ENCODE assay signal across 8 cellular contexts in the genomic region with DNA sequence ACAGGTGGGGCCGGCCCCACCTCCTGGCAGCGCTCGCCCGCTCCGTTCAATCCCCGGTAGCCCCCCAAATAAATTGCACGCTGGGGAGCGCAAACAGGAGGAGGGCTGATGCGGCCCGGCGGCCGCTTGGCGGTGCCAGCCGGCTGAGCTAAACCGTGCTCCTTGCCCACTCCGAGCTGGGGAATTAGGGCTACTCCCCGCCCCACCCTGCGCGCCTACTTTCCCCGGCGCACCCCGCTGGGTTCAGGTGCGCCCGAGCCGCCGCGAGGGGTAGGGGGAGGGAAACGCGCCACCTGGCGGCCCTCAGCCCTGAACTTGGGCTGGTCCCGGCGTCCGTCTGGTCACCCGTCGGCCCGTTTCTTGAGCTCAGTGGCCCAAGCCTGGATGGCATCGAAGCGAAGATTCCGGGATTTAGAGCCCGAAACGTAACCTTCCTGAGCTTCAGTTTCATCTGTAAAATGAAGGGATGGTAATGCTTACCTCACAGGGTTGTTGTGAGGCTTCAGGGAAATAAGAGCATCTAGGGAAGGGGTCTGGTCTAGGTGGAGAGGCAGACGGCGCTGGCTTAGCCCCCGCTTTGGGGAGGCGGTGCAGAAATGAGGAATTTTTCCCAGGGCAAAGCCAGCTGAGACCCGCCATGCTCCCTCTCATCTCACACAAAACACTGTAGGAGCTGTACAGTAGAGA. TPM values are rescaled to one million over a fixed set of nuclear protein-coding genes. Genes with fewer than 3 reads are reported as not detected.
DNase-seq lines count a peak whose midpoint lies in the region; ATAC-seq, FAIRE-seq and TF ChIP-seq lines count a peak whose summit lies in the region.

No MANE protein-coding gene starts in this region.

- no peak overlapping the region for H3K27ac Mint-ChIP-seq in activated CD8-positive, alpha-beta T cell treated with anti-CD3 and anti-CD28 coated beads for 36 hours
- H3K27ac Mint-ChIP-seq in mesothelial cell of epicardium = peak overlapping the region; percentile 64

- peaks cover 0 to 10% of the 10 kb centered on the region in 2 experiments; a peak in 1 of 4 replicates for H3K79me2 ChIP-seq in H1 (ENCODE audit: control insufficient read depth in 1 of 2, insufficient read depth in 2 of 2, low read length in 2 of 2)

- peak overlapping the region; percentile 70 for H3K4me3 Mint-ChIP-seq in activated CD8-positive, alpha-beta T cell treated with anti-CD3 and anti-CD28 coated beads for 36 hours
- H3K4me3 Mint-ChIP-seq in mesothelial cell of epicardium = peak overlapping the region; percentile 73

- H3K79me1 ChIP-seq in H1 (ENCODE audit: low read depth, low read length) = no peaks in the 10 kb centered on the region

- H3K36me3 Mint-ChIP-seq in activated CD8-positive, alpha-beta T cell treated with anti-CD3 and anti-CD28 coated beads for 36 hours (ENCODE audit: low read depth) = no peaks in the 10 kb centered on the region
- H3K36me3 Mint-ChIP-seq in mesothelial cell of epicardium = no peaks in the 10 kb centered on the region

- H3K4me1 Mint-ChIP-seq in activated CD8-positive, alpha-beta T cell treated with anti-CD3 and anti-CD28 coated beads for 36 hours (ENCODE audit: low read depth) = no peaks in the 10 kb centered on the region
- peaks cover 31% of the 10 kb centered on the region for H3K4me1 Mint-ChIP-seq in mesothelial cell of epicardium

- H3K9me3 Mint-ChIP-seq in activated CD8-positive, alpha-beta T cell treated with anti-CD3 and anti-CD28 coated beads for 36 hours = no peaks in the 10 kb centered on the region
- H3K9me3 Mint-ChIP-seq in mesothelial cell of epicardium = no peaks in the 10 kb centered on the region

- no peak overlapping the region for H2AK5ac ChIP-seq in H1 (ENCODE audit: low read depth, low read length)

- peaks cover 57% of the 10 kb centered on the region for H3K27me3 Mint-ChIP-seq in activated CD8-positive, alpha-beta T cell treated with anti-CD3 and anti-CD28 coated beads for 36 hours
- H3K27me3 Mint-ChIP-seq in mesothelial cell of epicardium (ENCODE audit: low read depth) = peaks cover 23% of the 10 kb centered on the region

- H3K18ac ChIP-seq in H1 (ENCODE audit: extremely low read depth, low read length) = peak overlapping the region; percentile 88

- peak; percentile 57 to 77 for TF ChIP-seq RAD21 in H1 (IDR thresholded peaks at IDR 0.05 in 1 of 2, conservative IDR thresholded peaks at IDR 0.05 in 1 of 2; ENCODE audit: low read depth in 2 of 2, low read length in 2 of 2)

- peak; percentile 75 for TF ChIP-seq CTCF in activated CD8-positive, alpha-beta T cell treated with anti-CD3 and anti-CD28 coated beads for 36 hours (IDR thresholded peaks at IDR 0.05)
- peak; percentile 76 to 86 (median 76) for TF ChIP-seq CTCF in H1 (IDR thresholded peaks at IDR 0.05; ENCODE audit: control extremely low read depth in 1 of 3, insufficient read depth in 1 of 3, low read depth in 1 of 3, low read length in 3 of 3)
- TF ChIP-seq CTCF in mesothelial cell of epicardium (IDR thresholded peaks at IDR 0.05; ENCODE audit: unreplicated experiment) = peak; percentile 64

- peak overlapping the region; percentile 4; the same call in 1 of the 2 replicates for H4K8ac ChIP-seq in H1 (ENCODE audit: extremely low read depth, insufficient read depth, low read length)

- no peak overlapping the region for H4K91ac ChIP-seq in H1 (replicated peaks; ENCODE audit: insufficient read length, low read length)

- no peak overlapping the region for H3K27ac ChIP-seq in H1 (ENCODE audit: low read depth, low read length)

- H3K14ac ChIP-seq in H1 (ENCODE audit: insufficient read length) = no peak overlapping the region

- H3K36me3 ChIP-seq in H1 (ENCODE audit: control insufficient read depth in 2 of 4, insufficient read depth in 4 of 4, low read length in 3 of 4) = no peaks in the 10 kb centered on the region; a peak in 1 of 8 replicates

- peak; percentile 45 for FAIRE-seq in H1 (lab: Jason Lieb, UNC)

- peak overlapping the region; percentile 60; the same call in 1 of the 2 replicates for H2BK12ac ChIP-seq in H1 (ENCODE audit: low read depth, low read length)

- no peak overlapping the region for H3K4ac ChIP-seq in H1 (replicated peaks; ENCODE audit: insufficient read length, low read depth, low read length)

- H3K23ac ChIP-seq in H1 (ENCODE audit: insufficient read length) = no peak overlapping the region

- TF ChIP-seq EP300 in H1 (IDR thresholded peaks at IDR 0.05; ENCODE audit: borderline replicate concordance in 1 of 2, low read depth in 2 of 2, low read length in 2 of 2) = 0 out of 3 replicates have a peak, but pooled peaks of 1 of the 2 experiments have one; percentile 63

- H2BK20ac ChIP-seq in H1 (ENCODE audit: low read length) = no peak overlapping the region

- H3K4me3 ChIP-seq in H1 (ENCODE audit: extremely low read depth in 1 of 4, insufficient read depth in 2 of 4, low read depth in 3 of 4, low read length in 4 of 4) = peak overlapping the region; percentile 81 to 89 (median 84)

- no peak overlapping the region for H3K56ac ChIP-seq in H1 (replicated peaks; ENCODE audit: insufficient read length, low read depth, low read length)

- peak overlapping the region; percentile 38 for H4K5ac ChIP-seq in H1 (ENCODE audit: insufficient read length, low read depth, low read length)

- peak overlapping the region; percentile 95 for H2AFZ ChIP-seq in H1 (ENCODE audit: low read length)

- H2BK15ac ChIP-seq in H1 (ENCODE audit: low read length) = peak overlapping the region; percentile 97; the same call in 1 of the 2 replicates

- intact Hi-C loops in activated CD8-positive, alpha-beta T cell treated with anti-CD3 and anti-CD28 coated beads for 36 hours (cut with micrococcal nuclease) = loop anchor here (5.0 kb wide), 1 partner anchor 85 kb away; no protein-coding TSS in a partner anchor

- no peak for TF ChIP-seq POLR2A in H1 (IDR thresholded peaks at IDR 0.05; ENCODE audit: control extremely low read depth in 1 of 2, low read depth in 2 of 2, low read length in 2 of 2)

- H2BK5ac ChIP-seq in H1 (ENCODE audit: low read depth, low read length) = peak overlapping the region; percentile 52; the same call in 1 of the 2 replicates

- DNase-seq in NCI-H510A (lab: John Stamatoyannopoulos, UW) (peak; percentile 100), H1 (ENCODE audit: low read depth in 1 of 2, low spot score in 2 of 2) (peak in 1 of 2 experiments; percentile 93), mesothelial cell of epicardium (ENCODE audit: low spot score in 2 of 2, unreplicated experiment in 2 of 2) (peak; percentile 66 to 83), pons (ENCODE audit: low spot score) (no peak)
- DNase-seq in activated CD8-positive, alpha-beta T cell treated with anti-CD3 and anti-CD28 coated beads for 36 hours = peak; percentile 73
- DNase-seq in stimulated activated CD8-positive, alpha-beta memory T cell treated with anti-CD3 and anti-CD28 coated beads, Interleukin-2, amount 100 ng/mL, for 48 hours (ENCODE audit: low read depth in 2 of 2) = peak; percentile 52 to 55

- CTCF ChIA-PET in activated CD8-positive, alpha-beta T cell treated with anti-CD3 and anti-CD28 coated beads for 36 hours (lab: Charles Lee) = interaction anchor here (0.7 to 3.7 kb wide), 45 partner anchors 8 to 392 kb away, joined by 3 to 35 read pairs (median 5); a partner anchor contains a TSS
- CTCF ChIA-PET in H1 (lab: Charles Lee; ENCODE audit: partially characterized antibody) = interaction anchor here (0.6 to 17.0 kb wide), 34 partner anchors 9 to 132 kb away, joined by 3 to 184 read pairs (median 4); no protein-coding TSS in a partner anchor

- H2BK120ac ChIP-seq in H1 (replicated peaks; ENCODE audit: low read depth, low read length) = no peak overlapping the region

- peak overlapping the region in 2 of 4 experiments; percentile 21 to 25; a peak in 3 of 7 replicates for H3K9ac ChIP-seq in H1 (replicated peaks in 1 of 4; ENCODE audit: extremely low read depth in 1 of 4, low read depth in 3 of 4, low read length in 3 of 4)

- H4K20me1 ChIP-seq in H1 (replicated peaks in 1 of 2; ENCODE audit: control insufficient read depth in 1 of 2, insufficient read depth in 2 of 2, low read length in 2 of 2) = no peaks in the 10 kb centered on the region

- POLR2A ChIA-PET in activated CD8-positive, alpha-beta T cell treated with anti-CD3 and anti-CD28 coated beads for 36 hours (lab: Charles Lee) = interaction anchor here (0.9 to 1.2 kb wide), 3 partner anchors 10 to 86 kb away, joined by 3 to 6 read pairs (median 3); no protein-coding TSS in a partner anchor
- POLR2A ChIA-PET in H1 (lab: Charles Lee; ENCODE audit: partially characterized antibody) = interaction anchor here (0.9 to 4.8 kb wide), 21 partner anchors 9 to 137 kb away, joined by 3 to 43 read pairs (median 6); a partner anchor contains a TSS

- ATAC-seq in GM18861 (IDR thresholded peaks at IDR 0.05; ENCODE audit: unreplicated experiment) (peak; percentile 40), HG03025 (IDR thresholded peaks at IDR 0.05; ENCODE audit: low FRiP score, unreplicated experiment) (peak; percentile 49)
- peak; percentile 79 for ATAC-seq in activated CD8-positive, alpha-beta T cell treated with anti-CD3 and anti-CD28 coated beads for 36 hours

- no peaks in the 10 kb centered on the region for H3K9me3 ChIP-seq in H1 (ENCODE audit: insufficient read depth in 2 of 2, low read depth in 1 of 2, low read length in 1 of 2)

- H3K27me3 ChIP-seq in H1 (replicated peaks in 1 of 4; ENCODE audit: control insufficient read depth in 3 of 4, extremely low read depth in 1 of 4, insufficient read depth in 3 of 4, low read length in 3 of 4) = peaks cover 3 to 12% (median 10%) of the 10 kb centered on the region in 4 experiments; a peak in 6 of 7 replicates

- 8% methylated on average over 29 of the region's 46 CpGs; no CpG with 5 or more reads in 1 of the 2 experiments for WGBS in H1 (ENCODE audit: extremely low coverage in 1 of 2, insufficient coverage in 1 of 2, insufficient read length in 1 of 2, insufficient replicate concordance in 2 of 2, low coverage in 1 of 2, low lambda C conversion rate in 2 of 2, missing lambda C conversion rate in 1 of 2), 2 experiments

- peaks cover 21% of the 10 kb centered on the region for H3K23me2 ChIP-seq in H1 (ENCODE audit: low read depth, low read length)

- H3K4me2 ChIP-seq in H1 (ENCODE audit: insufficient read depth in 1 of 2, low read depth in 2 of 2, low read length in 2 of 2) = peak overlapping the region; percentile 78 to 90

- H3K4me1 ChIP-seq in H1 (replicated peaks in 1 of 4; ENCODE audit: control insufficient read depth in 3 of 4, insufficient read depth in 4 of 4, low read length in 3 of 4) = peaks cover 9 to 25% (median 16%) of the 10 kb centered on the region in 4 experiments; a peak in 6 of 7 replicates

RNA-seq across cellular contexts. Expression of a gene that starts 0.5 kb away (rescaled TPM):
- under 1 TPM; 0.13 to 0.20 TPM for total RNA-seq in activated CD8-positive, alpha-beta T cell treated with anti-CD3 and anti-CD28 coated beads for 36 hours
- 28.8 and 29.9 TPM in 2 replicates for total RNA-seq in H1 (2021; fragmentation: NEBNext Ultra II Directional; extraction: Animal tissue kit (Norgen Biotek cat#: 25700))
- 20.3 and 30.3 TPM in 2 replicates for polyA plus RNA-seq in H1 (2011; rRNA removed)
- polyA plus RNA-seq in H1 (2011; cell fraction: cytosol; rRNA removed) = 31.1 TPM
- 25.5 TPM for polyA plus RNA-seq in H1 (2011; cell fraction: nucleus; rRNA removed)
- 19.1 to 20.7 TPM (median 20.2 TPM) in 4 replicates for polyA plus RNA-seq in H1 (2012, experiment 1 of 2)
- 25.3 TPM for polyA plus RNA-seq in H1 (2012, experiment 2 of 2)
- polyA plus RNA-seq in H1 (2013, experiment 1 of 2) = 18.5 TPM
- 18.8 TPM for polyA plus RNA-seq in H1 (2013, experiment 2 of 2)
- 20.0 and 29.7 TPM in 2 replicates for polyA minus RNA-seq in H1 (2011; rRNA and poly(A)+ RNA removed)
- 19.9 TPM for polyA minus RNA-seq in H1 (2011; cell fraction: cytosol; rRNA and poly(A)+ RNA removed)
- 35.5 TPM for polyA minus RNA-seq in H1 (2011; cell fraction: nucleus; rRNA and poly(A)+ RNA removed)
- total RNA-seq in mesothelial cell of epicardium = 25.0 to 27.2 TPM (median 25.5 TPM) in 3 replicates

RNA-seq across cellular contexts. Expression of a gene that starts 19.0 kb away (rescaled TPM):
- total RNA-seq in activated CD8-positive, alpha-beta T cell treated with anti-CD3 and anti-CD28 coated beads for 36 hours = 10 to 100 TPM; 34.2 to 34.5 TPM
- 30.3 and 32.3 TPM in 2 replicates for total RNA-seq in H1 (2021; fragmentation: NEBNext Ultra II Directional; extraction: Animal tissue kit (Norgen Biotek cat#: 25700))
- polyA plus RNA-seq in H1 (2011; rRNA removed) = 9.1 and 11.1 TPM in 2 replicates
- 22.2 TPM for polyA plus RNA-seq in H1 (2011; cell fraction: cytosol; rRNA removed)
- 23.2 TPM for polyA plus RNA-seq in H1 (2011; cell fraction: nucleus; rRNA removed)
- 22.2 to 27.8 TPM (median 23.6 TPM) in 4 replicates for polyA plus RNA-seq in H1 (2012, experiment 1 of 2)
- polyA plus RNA-seq in H1 (2012, experiment 2 of 2) = 2.6 TPM
- 25.3 TPM for polyA plus RNA-seq in H1 (2013, experiment 1 of 2)
- polyA plus RNA-seq in H1 (2013, experiment 2 of 2) = 24.9 TPM
- polyA minus RNA-seq in H1 (2011; rRNA and poly(A)+ RNA removed) = 19.7 and 28.6 TPM in 2 replicates
- 17.6 TPM for polyA minus RNA-seq in H1 (2011; cell fraction: cytosol; rRNA and poly(A)+ RNA removed)
- polyA minus RNA-seq in H1 (2011; cell fraction: nucleus; rRNA and poly(A)+ RNA removed) = 39.2 TPM
- total RNA-seq in mesothelial cell of epicardium = 38.6 to 40.3 TPM (median 39.5 TPM) in 3 replicates

RNA-seq across cellular contexts. Expression of a gene that starts 52.7 kb away (rescaled TPM):
- total RNA-seq in activated CD8-positive, alpha-beta T cell treated with anti-CD3 and anti-CD28 coated beads for 36 hours = 10 to 100 TPM; 15.0 to 19.3 TPM
- total RNA-seq in H1 (2021; fragmentation: NEBNext Ultra II Directional; extraction: Animal tissue kit (Norgen Biotek cat#: 25700)) = 25.9 and 26.6 TPM in 2 replicates
- 18.3 and 25.6 TPM in 2 replicates for polyA plus RNA-seq in H1 (2011; rRNA removed)
- polyA plus RNA-seq in H1 (2011; cell fraction: cytosol; rRNA removed) = 16.4 TPM
- 42.3 TPM for polyA plus RNA-seq in H1 (2011; cell fraction: nucleus; rRNA removed)
- polyA plus RNA-seq in H1 (2012, experiment 1 of 2) = 16.5 to 19.4 TPM (median 18.4 TPM) in 4 replicates
- polyA plus RNA-seq in H1 (2012, experiment 2 of 2) = 19.5 TPM
- polyA plus RNA-seq in H1 (2013, experiment 1 of 2) = 37.7 TPM
- 38.4 TPM for polyA plus RNA-seq in H1 (2013, experiment 2 of 2)
- 20.3 and 31.0 TPM in 2 replicates for polyA minus RNA-seq in H1 (2011; rRNA and poly(A)+ RNA removed)
- polyA minus RNA-seq in H1 (2011; cell fraction: cytosol; rRNA and poly(A)+ RNA removed) = 6.8 TPM
- polyA minus RNA-seq in H1 (2011; cell fraction: nucleus; rRNA and poly(A)+ RNA removed) = 18.5 TPM
- total RNA-seq in mesothelial cell of epicardium = 5.7 to 6.9 TPM (median 6.1 TPM) in 3 replicates

Comparison
In these comparisons a context has a peak if more than half of its experiments do, and no peak if none do; other contexts are left out.
1. RNA of a gene that starts 0.5 kb away (total RNA-seq): 28.8 to 29.9 TPM in H1 and 25.0 to 27.2 TPM in mesothelial cell of epicardium; 0.13 to 0.20 TPM in activated CD8-positive, alpha-beta T cell treated with anti-CD3 and anti-CD28 coated beads for 36 hours; every median in the first group is over 10 times any median in the second.
2. Peak in every context shown above with its lines, with median percentiles within 50 percentile points of each other: ATAC-seq and CTCF ChIP-seq.